17 cellular contexts compared by ENCODE assay signal in the genomic region with DNA sequence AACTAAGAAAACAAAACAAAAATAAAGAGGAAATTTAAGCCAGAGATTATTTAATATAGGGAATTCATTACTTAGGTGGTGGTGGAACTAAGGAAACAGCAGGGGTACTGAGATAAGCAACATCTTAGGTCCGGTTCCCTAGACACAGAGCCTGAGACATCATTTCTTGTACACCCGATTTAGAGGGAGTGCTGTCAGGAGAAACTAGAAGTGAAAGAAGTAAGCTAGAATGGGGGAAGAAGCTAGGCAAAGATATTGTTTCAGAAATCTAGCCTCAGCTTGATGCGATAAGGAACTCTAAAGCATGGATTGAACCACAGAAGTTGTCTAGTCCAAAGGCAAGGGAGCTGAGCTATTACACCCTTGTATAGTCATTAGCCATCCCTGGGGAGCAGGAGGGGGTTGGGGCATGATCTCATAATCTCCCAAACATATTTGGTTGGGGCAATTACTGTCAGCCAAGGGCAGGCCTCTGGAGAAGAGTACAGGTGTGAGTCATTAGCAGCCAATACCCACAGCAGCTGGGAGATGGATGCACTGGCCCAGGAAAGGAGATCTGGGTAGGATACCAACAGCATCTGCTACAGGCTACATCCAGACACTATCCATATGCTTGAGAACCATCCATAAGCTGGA.
DNase-seq lines count a peak whose midpoint lies in the region; ATAC-seq and TF ChIP-seq lines count a peak whose summit lies in the region.
"Had no signal": no experiment of that assay in that cellular context is flagged by ENCODE, and none has a peak within 500 bp of the region (broad histone marks: within the 10 kb centered on the region; RNA-seq: fewer than 3 reads in every experiment).

No MANE protein-coding gene starts in this region.

- no peaks in the 10 kb centered on the region for H3K4me1 ChIP-seq in naive thymus-derived CD4-positive, alpha-beta T cell (ENCODE audit: control insufficient read depth in 2 of 2, insufficient read depth in 2 of 2, low read length in 2 of 2)
- H3K4me1 ChIP-seq: lower lobe of right lung, sigmoid colon, stomach had no signal

- H3K9me3 Mint-ChIP-seq in HFFc6, result no peaks in the 10 kb centered on the region
- H3K9me3 Mint-ChIP-seq in naive thymus-derived CD4-positive, alpha-beta T cell, result no peaks in the 10 kb centered on the region
- no peaks in the 10 kb centered on the region for H3K9me3 Mint-ChIP-seq in chondrocyte (ENCODE audit: low read depth)
- H3K9me3 Mint-ChIP-seq: activated naive CD4-positive, alpha-beta T cell treated with anti-CD3 and anti-CD28 coated beads, Interleukin-2, amount 10 ng/mL, durations not matched to agents 7 days and 5 days had no signal

- CTCF ChIA-PET in naive thymus-derived CD4-positive, alpha-beta T cell (lab: Charles Lee), result no interaction called here

- H3K27ac ChIP-seq in naive thymus-derived CD4-positive, alpha-beta T cell (ENCODE audit: low read depth, low read length), result no peak overlapping the region
- H3K27ac ChIP-seq: C4-2B, cardiac muscle cell, lower lobe of right lung, sigmoid colon, stomach had no signal

- ATAC-seq in GM19397 (IDR thresholded peaks at IDR 0.05; ENCODE audit: unreplicated experiment) (no peak), left colon (no peak)
- ATAC-seq in naive thymus-derived CD4-positive, alpha-beta T cell, result no peak
- ATAC-seq: HepG2, lower lobe of right lung, PC-3 had no signal

- H3K27ac Mint-ChIP-seq in HFFc6 (no peak overlapping the region), chondrocyte (ENCODE audit: unreplicated experiment) (no peak overlapping the region)
- no peak overlapping the region for H3K27ac Mint-ChIP-seq in naive thymus-derived CD4-positive, alpha-beta T cell
- H3K27ac Mint-ChIP-seq: activated naive CD4-positive, alpha-beta T cell treated with anti-CD3 and anti-CD28 coated beads, Interleukin-2, amount 10 ng/mL, durations not matched to agents 7 days and 5 days had no signal

- TF ChIP-seq CTCF in HFFc6 (IDR thresholded peaks at IDR 0.05) (no peak), foreskin fibroblast (IDR thresholded peaks at IDR 0.05; ENCODE audit: low read depth, low read length) (no peak), chondrocyte (IDR thresholded peaks at IDR 0.05) (no peak)

- no peaks in the 10 kb centered on the region for H3K27me3 ChIP-seq in naive thymus-derived CD4-positive, alpha-beta T cell (ENCODE audit: control insufficient read depth in 2 of 2, insufficient read depth in 2 of 2, low read length in 2 of 2)
- H3K27me3 ChIP-seq: cardiac muscle cell, sigmoid colon, stomach had no signal

- POLR2A ChIA-PET in naive thymus-derived CD4-positive, alpha-beta T cell (lab: Charles Lee), result no interaction called here

- peak; percentile 84 for DNase-seq in DMS 273 (lab: John Stamatoyannopoulos, UW; ENCODE audit: unreplicated experiment)
- DNase-seq in HFFc6, result peak; percentile 16
- peak; percentile 31 for DNase-seq in OCI-M1 (lab: John Stamatoyannopoulos, UW)
- DNase-seq in foreskin fibroblast, result peak; percentile 33 to 66
- no peak for DNase-seq in naive thymus-derived CD4-positive, alpha-beta T cell
- no peak for DNase-seq in chondrocyte (ENCODE audit: low spot score)
- DNase-seq in left colon, result no peak
- DNase-seq: activated naive CD4-positive, alpha-beta T cell treated with anti-CD3 and anti-CD28 coated beads, Interleukin-2, amount 10 ng/mL, durations not matched to agents 7 days and 5 days; lower lobe of right lung; NCI-H187 treated with DMSO at 0.1 percent for 48 hours; PC-3; sigmoid colon; stomach had no signal

- H3K27me3 Mint-ChIP-seq in HFFc6 (ENCODE audit: insufficient read depth), result no peaks in the 10 kb centered on the region
- no peaks in the 10 kb centered on the region for H3K27me3 Mint-ChIP-seq in naive thymus-derived CD4-positive, alpha-beta T cell
- no peaks in the 10 kb centered on the region for H3K27me3 Mint-ChIP-seq in chondrocyte (ENCODE audit: low read depth)
- H3K27me3 Mint-ChIP-seq: activated naive CD4-positive, alpha-beta T cell treated with anti-CD3 and anti-CD28 coated beads, Interleukin-2, amount 10 ng/mL, durations not matched to agents 7 days and 5 days had no signal

- H3K36me3 ChIP-seq in naive thymus-derived CD4-positive, alpha-beta T cell (ENCODE audit: control insufficient read depth in 2 of 3, insufficient read depth in 3 of 3, low read length in 3 of 3), result peaks cover 0 to 6% (median 0%) of the 10 kb centered on the region in 3 experiments
- H3K36me3 ChIP-seq: cardiac muscle cell, sigmoid colon had no signal

- no peaks in the 10 kb centered on the region for H3K36me3 Mint-ChIP-seq in HFFc6 (ENCODE audit: low read depth)
- H3K36me3 Mint-ChIP-seq in naive thymus-derived CD4-positive, alpha-beta T cell, result peaks cover 0 to 27% (median 19%) of the 10 kb centered on the region in 5 donors
- no peaks in the 10 kb centered on the region for H3K36me3 Mint-ChIP-seq in chondrocyte (ENCODE audit: low read depth)
- H3K36me3 Mint-ChIP-seq: activated naive CD4-positive, alpha-beta T cell treated with anti-CD3 and anti-CD28 coated beads, Interleukin-2, amount 10 ng/mL, durations not matched to agents 7 days and 5 days had no signal

- no peaks in the 10 kb centered on the region for H3K9me3 ChIP-seq in naive thymus-derived CD4-positive, alpha-beta T cell (ENCODE audit: control insufficient read depth in 2 of 3, low read length in 3 of 3)
- H3K9me3 ChIP-seq: lower lobe of right lung, sigmoid colon, stomach had no signal

- no peak overlapping the region for H3K4me3 Mint-ChIP-seq in HFFc6
- H3K4me3 Mint-ChIP-seq in naive thymus-derived CD4-positive, alpha-beta T cell, result no peak overlapping the region
- H3K4me3 Mint-ChIP-seq in chondrocyte (ENCODE audit: unreplicated experiment), result no peak overlapping the region
- H3K4me3 Mint-ChIP-seq: activated naive CD4-positive, alpha-beta T cell treated with anti-CD3 and anti-CD28 coated beads, Interleukin-2, amount 10 ng/mL, durations not matched to agents 7 days and 5 days had no signal

- H3K4me1 Mint-ChIP-seq in HFFc6 (ENCODE audit: low read depth), result peaks cover 14% of the 10 kb centered on the region
- peaks cover 0 to 5% (median 0%) of the 10 kb centered on the region in 7 donors for H3K4me1 Mint-ChIP-seq in naive thymus-derived CD4-positive, alpha-beta T cell
- peaks cover 7% of the 10 kb centered on the region for H3K4me1 Mint-ChIP-seq in chondrocyte (ENCODE audit: low read depth)
- H3K4me1 Mint-ChIP-seq: activated naive CD4-positive, alpha-beta T cell treated with anti-CD3 and anti-CD28 coated beads, Interleukin-2, amount 10 ng/mL, durations not matched to agents 7 days and 5 days had no signal

- H3K4me3 ChIP-seq in foreskin fibroblast (ENCODE audit: low read depth in 1 of 2, low read length in 2 of 2), result no peak overlapping the region
- H3K4me3 ChIP-seq in naive thymus-derived CD4-positive, alpha-beta T cell (ENCODE audit: low read length), result no peak overlapping the region
- H3K4me3 ChIP-seq: cardiac muscle cell, lower lobe of right lung, sigmoid colon, stomach had no signal

- intact Hi-C loops in naive thymus-derived CD4-positive, alpha-beta T cell (cut with micrococcal nuclease), result no loop called here
- intact Hi-C loops in left colon (cut with DNase I, micrococcal nuclease), result no loop called here

Comparison
In these comparisons a context has a peak if more than half of its experiments do, and no peak if none do; other contexts are left out.
1. DNase-seq: peak in DMS 273 (single experiment), HFFc6 (single experiment), OCI-M1 (single experiment) and foreskin fibroblast (2 of 2); none in naive thymus-derived CD4-positive, alpha-beta T cell (0 of 9), chondrocyte (single experiment) and left colon (0 of 2).